Comparison of ENCODE assay signal across 10 cellular contexts in genomic region chr2:240624950-240625621, GRCh38. TPM values are rescaled to one million over a fixed set of nuclear protein-coding genes. Genes with fewer than 3 reads are reported as not detected.
DNase-seq lines count a peak whose midpoint lies in the region; ATAC-seq, FAIRE-seq and TF ChIP-seq lines count a peak whose summit lies in the region.
"Had no signal": no experiment of that assay in that cellular context is flagged by ENCODE, and none has a peak within 500 bp of the region (broad histone marks: within the 10 kb centered on the region; RNA-seq: fewer than 3 reads in every experiment).

TSS of gene GPR35 (plus strand) at chr2:240625480. CDS start at chr2:240629953, 4,473 bp downstream.

- peaks cover 24% of the 10 kb centered on the region for H3K4me1 Mint-ChIP-seq in activated B cell treated with CpG ODN at 0.5 μM for 24 hours
- peaks cover 38 to 41% of the 10 kb centered on the region in 2 donors for H3K4me1 Mint-ChIP-seq in natural killer cell treated with Interleukin-12 subunit alpha and Interleukin-12 subunit beta and Interleukin-15 and Interleukin-18, amount 100 ng/mL, for 72 hours (ENCODE audit: low read depth in 2 of 2)

- H3K4me3 Mint-ChIP-seq in activated B cell treated with CpG ODN at 0.5 μM for 24 hours, result no peak within 1 kb of the TSS
- H3K4me3 Mint-ChIP-seq in natural killer cell treated with Interleukin-12 subunit alpha and Interleukin-12 subunit beta and Interleukin-15 and Interleukin-18, amount 100 ng/mL, for 72 hours, result peak within 1 kb of the TSS; percentile 62

- ATAC-seq in activated B cell treated with CpG ODN at 0.5 μM for 24 hours (ENCODE audit: low read depth) (peak; percentile 38), thoracic aorta (ENCODE audit: insufficient number of reproducible peaks, low FRiP score, low read depth) (no peak), HG03135 (IDR thresholded peaks at IDR 0.05; ENCODE audit: unreplicated experiment) (no peak)
- ATAC-seq in natural killer cell treated with Interleukin-12 subunit alpha and Interleukin-12 subunit beta and Interleukin-15 and Interleukin-18, amount 100 ng/mL, for 72 hours, result peak; percentile 69 to 79

- no peaks in the 10 kb centered on the region for H3K9me3 ChIP-seq in thoracic aorta

- TF ChIP-seq POLR2A in H54 (IDR thresholded peaks at IDR 0.05; ENCODE audit: low read depth, low read length), result no peak

- H3K27ac ChIP-seq in thoracic aorta, result no peak within 1 kb of the TSS

- CTCF ChIA-PET in activated B cell treated with CpG ODN at 0.5 μM for 24 hours (lab: Charles Lee), result no interaction called here

- H3K27me3 Mint-ChIP-seq in activated B cell treated with CpG ODN at 0.5 μM for 24 hours, result peaks cover 6% of the 10 kb centered on the region
- no peaks in the 10 kb centered on the region for H3K27me3 Mint-ChIP-seq in natural killer cell treated with Interleukin-12 subunit alpha and Interleukin-12 subunit beta and Interleukin-15 and Interleukin-18, amount 100 ng/mL, for 72 hours

- H3K36me3 ChIP-seq in thoracic aorta, result no peaks in the 10 kb centered on the region

- no peaks in the 10 kb centered on the region for H3K27me3 ChIP-seq in thoracic aorta (replicated peaks; ENCODE audit: insufficient read depth)

- no peak for TF ChIP-seq CTCF in activated B cell treated with CpG ODN at 0.5 μM for 24 hours (IDR thresholded peaks at IDR 0.05)
- TF ChIP-seq CTCF in thoracic aorta (IDR thresholded peaks at IDR 0.05), result no peak

- intact Hi-C loops in activated B cell treated with CpG ODN at 0.5 μM for 24 hours (cut with micrococcal nuclease), result no loop called here

- no peaks in the 10 kb centered on the region for H3K4me1 ChIP-seq in thoracic aorta (ENCODE audit: control insufficient read depth in 1 of 2, low read depth in 2 of 2)

- peak within 1 kb of the TSS; percentile 31 for H3K4me3 ChIP-seq in thoracic aorta

- peak; percentile 82 for DNase-seq in A172 (ENCODE audit: low spot score)
- DNase-seq in H54 (ENCODE audit: insufficient read length, low spot score), result peak; percentile 61
- peak; percentile 22 for DNase-seq in activated B cell treated with CpG ODN at 0.5 μM for 24 hours
- peak; percentile 77 for DNase-seq in central memory CD4-positive, alpha-beta T cell
- peak; percentile 83 for DNase-seq in natural killer cell treated with Interleukin-12 subunit alpha and Interleukin-12 subunit beta and Interleukin-15 and Interleukin-18, amount 100 ng/mL, for 72 hours (ENCODE audit: low spot score)
- DNase-seq in thoracic aorta (ENCODE audit: low spot score), result no peak
- no peak for DNase-seq in epidermal melanocyte (ENCODE audit: insufficient read length, low spot score)
- DNase-seq: DND-41 had no signal

- POLR2A ChIA-PET in activated B cell treated with CpG ODN at 0.5 μM for 24 hours (lab: Charles Lee), result no interaction called here

- H3K27ac Mint-ChIP-seq in activated B cell treated with CpG ODN at 0.5 μM for 24 hours, result no peak within 1 kb of the TSS
- H3K27ac Mint-ChIP-seq in natural killer cell treated with Interleukin-12 subunit alpha and Interleukin-12 subunit beta and Interleukin-15 and Interleukin-18, amount 100 ng/mL, for 72 hours, result peak within 1 kb of the TSS; percentile 72 to 83

- FAIRE-seq in H54 (lab: Jason Lieb, UNC), result no peak
- FAIRE-seq: bronchial epithelial cell had no signal

- no peaks in the 10 kb centered on the region for H3K9me3 Mint-ChIP-seq in activated B cell treated with CpG ODN at 0.5 μM for 24 hours
- H3K9me3 Mint-ChIP-seq in natural killer cell treated with Interleukin-12 subunit alpha and Interleukin-12 subunit beta and Interleukin-15 and Interleukin-18, amount 100 ng/mL, for 72 hours, result no peaks in the 10 kb centered on the region

- H3K36me3 Mint-ChIP-seq in activated B cell treated with CpG ODN at 0.5 μM for 24 hours (ENCODE audit: low read depth), result no peaks in the 10 kb centered on the region
- H3K36me3 Mint-ChIP-seq in natural killer cell treated with Interleukin-12 subunit alpha and Interleukin-12 subunit beta and Interleukin-15 and Interleukin-18, amount 100 ng/mL, for 72 hours, result no peaks in the 10 kb centered on the region

RNA-seq across cellular contexts. Expression of gene GPR35, which starts in this region (rescaled TPM):
- total RNA-seq in A172 (2014; rRNA removed; shearing (Covaris generic)), result 0.17 and 2.7 TPM in 2 replicates
- total RNA-seq in activated B cell treated with CpG ODN at 0.5 μM for 24 hours (1.6 TPM in 2 replicates), thoracic aorta (1 to 10 TPM; 3.4 to 5.8 TPM)
- 1 to 10 TPM; 5.9 to 7.6 TPM for total RNA-seq in natural killer cell treated with Interleukin-12 subunit alpha and Interleukin-12 subunit beta and Interleukin-15 and Interleukin-18, amount 100 ng/mL, for 72 hours

Comparison
In these comparisons a context has a peak if more than half of its experiments do, and no peak if none do; other contexts are left out.
1. DNase-seq: peak in A172 (single experiment), H54 (single experiment), activated B cell treated with CpG ODN at 0.5 μM for 24 hours (single experiment), central memory CD4-positive, alpha-beta T cell (single experiment) and natural killer cell treated with Interleukin-12 subunit alpha and Interleukin-12 subunit beta and Interleukin-15 and Interleukin-18, amount 100 ng/mL, for 72 hours (single experiment); none in thoracic aorta (single experiment) and epidermal melanocyte (single experiment).
2. ATAC-seq: peak in activated B cell treated with CpG ODN at 0.5 μM for 24 hours (single experiment) and natural killer cell treated with Interleukin-12 subunit alpha and Interleukin-12 subunit beta and Interleukin-15 and Interleukin-18, amount 100 ng/mL, for 72 hours (2 of 2); none in thoracic aorta (single experiment) and HG03135 (single experiment).